ENCODE assay signal across 1 cellular context in genomic region chr3:49802719-49803463, GRCh38.
TF ChIP-seq lines count a peak whose summit lies in the region.

TSS of gene INKA1 (plus strand) at chr3:49803261. CDS start at chr3:49803393, 132 bp downstream.

TF ChIP-seq in HepG2, 621 proteins besides CTCF, POLR2A, EP300 and RAD21 (continued from another document and continues in another):
- TF ChIP-seq HMGXB4 (CRISPR knock-in tag; IDR thresholded peaks at IDR 0.05; ENCODE audit: borderline replicate concordance in 1 of 2, low read depth in 1 of 2), result peak; percentile 94 to 97; a peak in 3 of 4 replicates
- no peak for TF ChIP-seq SMARCE1 (IDR thresholded peaks at IDR 0.05; ENCODE audit: borderline replicate concordance)
- peak; percentile 72 for TF ChIP-seq GATAD2A (CRISPR knock-in tag; IDR thresholded peaks at IDR 0.05)
- peak; percentile 69; the same call in 1 of the 2 replicates for TF ChIP-seq SP4 (CRISPR knock-in tag; IDR thresholded peaks at IDR 0.05)
- TF ChIP-seq DRAP1 (CRISPR knock-in tag; IDR thresholded peaks at IDR 0.05), result peak; percentile 29; the same call in 1 of the 2 replicates
- TF ChIP-seq TMF1 (CRISPR knock-in tag; IDR thresholded peaks at IDR 0.05; ENCODE audit: low read depth), result no peak
- 0 out of 2 replicates have a peak, but pooled peaks have one; percentile 14 for TF ChIP-seq MXD3 (CRISPR knock-in tag; IDR thresholded peaks at IDR 0.05)
- TF ChIP-seq BRCA1 (CRISPR knock-in tag; IDR thresholded peaks at IDR 0.05), result no peak
- TF ChIP-seq ASH2L (IDR thresholded peaks at IDR 0.05; ENCODE audit: insufficient read length, low read depth, low read length), result peak; percentile 55
- peak; percentile 39; the same call in 1 of the 2 replicates for TF ChIP-seq ZNF567 (CRISPR knock-in tag; IDR thresholded peaks at IDR 0.05; ENCODE audit: borderline replicate concordance)
- no peak for TF ChIP-seq MTA3 (CRISPR knock-in tag; IDR thresholded peaks at IDR 0.05)
- TF ChIP-seq ADNP (CRISPR knock-in tag; IDR thresholded peaks at IDR 0.05), result no peak
- TF ChIP-seq ZNF430 (CRISPR knock-in tag; IDR thresholded peaks at IDR 0.05), result peak; percentile 35
- TF ChIP-seq ZFP91 (CRISPR knock-in tag; IDR thresholded peaks at IDR 0.05; ENCODE audit: borderline replicate concordance), result peak; percentile 79; the same call in 1 of the 2 replicates
- TF ChIP-seq TFAP4 (IDR thresholded peaks at IDR 0.05; ENCODE audit: borderline replicate concordance, low read depth), result peak; percentile 54; the same call in 1 of the 2 replicates
- TF ChIP-seq PHB2 (IDR thresholded peaks at IDR 0.05; ENCODE audit: partially characterized antibody), result no peak
- 0 out of 2 replicates have a peak, but pooled peaks have one; percentile 63 for TF ChIP-seq YEATS2 (CRISPR knock-in tag; IDR thresholded peaks at IDR 0.05; ENCODE audit: borderline replicate concordance)
- peak; percentile 14; the same call in 1 of the 2 replicates for TF ChIP-seq ZGPAT (CRISPR knock-in tag; IDR thresholded peaks at IDR 0.05)
- TF ChIP-seq ZNF225 (CRISPR knock-in tag; IDR thresholded peaks at IDR 0.05), result peak; percentile 62; the same call in 1 of the 2 replicates
- TF ChIP-seq IRF2 (CRISPR knock-in tag; IDR thresholded peaks at IDR 0.05), result peak; percentile 83
- peak; percentile 53; the same call in 1 of the 2 replicates for TF ChIP-seq ZNF280B (CRISPR knock-in tag; IDR thresholded peaks at IDR 0.05; ENCODE audit: borderline replicate concordance)
- TF ChIP-seq ZFP1 (CRISPR knock-in tag; IDR thresholded peaks at IDR 0.05), result no peak
- TF ChIP-seq RBFOX2 (IDR thresholded peaks at IDR 0.05; ENCODE audit: low read depth, low read length), result peak; percentile 50; the same call in 1 of the 2 replicates
- TF ChIP-seq NR2F6 (IDR thresholded peaks at IDR 0.05), result no peak; the same call in 1 of the 2 replicates
- TF ChIP-seq NR2F6 (CRISPR knock-in tag; IDR thresholded peaks at IDR 0.05), result peak; percentile 59; the same call in 1 of the 2 replicates
- peak; percentile 56 for TF ChIP-seq GATAD1 (CRISPR knock-in tag; IDR thresholded peaks at IDR 0.05)
- TF ChIP-seq MATR3 (CRISPR knock-in tag; IDR thresholded peaks at IDR 0.05), result no peak
- peak; percentile 64; the same call in 1 of the 2 replicates for TF ChIP-seq ZSCAN9 (CRISPR knock-in tag; IDR thresholded peaks at IDR 0.05; ENCODE audit: borderline replicate concordance)
- no peak for TF ChIP-seq ZNF276 (CRISPR knock-in tag; IDR thresholded peaks at IDR 0.05; ENCODE audit: low read depth)
- no peak for TF ChIP-seq HNF4G (IDR thresholded peaks at IDR 0.05; ENCODE audit: borderline replicate concordance, low read depth, low read length)
- peak; percentile 63; the same call in 1 of the 2 replicates for TF ChIP-seq HNF4G (CRISPR knock-in tag; IDR thresholded peaks at IDR 0.05; ENCODE audit: borderline replicate concordance, low read depth)
- no peak for TF ChIP-seq U2AF2 (IDR thresholded peaks at IDR 0.05; ENCODE audit: low read depth, low read length)
- TF ChIP-seq DDIT3 (CRISPR knock-in tag; IDR thresholded peaks at IDR 0.05), result no peak
- TF ChIP-seq ZNF138 (CRISPR knock-in tag; IDR thresholded peaks at IDR 0.05; ENCODE audit: low read depth), result peak; percentile 9; the same call in 1 of the 2 replicates
- peak; percentile 3; the same call in 1 of the 2 replicates for TF ChIP-seq BORCS8-MEF2B (CRISPR knock-in tag; IDR thresholded peaks at IDR 0.05)
- TF ChIP-seq THRA (CRISPR knock-in tag; IDR thresholded peaks at IDR 0.05; ENCODE audit: borderline replicate concordance), result peak; percentile 43; the same call in 1 of the 2 replicates
- no peak for TF ChIP-seq CCDC6 (CRISPR knock-in tag; IDR thresholded peaks at IDR 0.05)
- TF ChIP-seq TEAD3 (CRISPR knock-in tag; optimal IDR thresholded peaks at IDR 0.05; ENCODE audit: borderline replicate concordance), result peak; percentile 78
- TF ChIP-seq ZNF839 (CRISPR knock-in tag; IDR thresholded peaks at IDR 0.05; ENCODE audit: borderline replicate concordance), result peak; percentile 86; the same call in 1 of the 2 replicates
- peak; percentile 17; the same call in 1 of the 2 replicates for TF ChIP-seq ATF3 (CRISPR knock-in tag; IDR thresholded peaks at IDR 0.05)
- TF ChIP-seq NONO (IDR thresholded peaks at IDR 0.05), result no peak
- peak; percentile 82 for TF ChIP-seq NONO (CRISPR knock-in tag; conservative IDR thresholded peaks at IDR 0.05)
- no peak for TF ChIP-seq PCBP2 (optimal IDR thresholded peaks at IDR 0.05; ENCODE audit: low read depth, low read length, poor library complexity, severe bottlenecking)
- TF ChIP-seq FOSL1 (CRISPR knock-in tag; IDR thresholded peaks at IDR 0.05; ENCODE audit: borderline replicate concordance), result no peak
- TF ChIP-seq SUZ12 (IDR thresholded peaks at IDR 0.05; ENCODE audit: low read depth, low read length), result no peak
- TF ChIP-seq PAWR (CRISPR knock-in tag; IDR thresholded peaks at IDR 0.05; ENCODE audit: borderline replicate concordance), result no peak
- 0 out of 2 replicates have a peak, but pooled peaks have one; percentile 26 for TF ChIP-seq THAP9 (CRISPR knock-in tag; IDR thresholded peaks at IDR 0.05; ENCODE audit: borderline replicate concordance)
- TF ChIP-seq DMAP1 (CRISPR knock-in tag; IDR thresholded peaks at IDR 0.05), result 0 out of 2 replicates have a peak, but pooled peaks have one; percentile 31
- 0 out of 2 replicates have a peak, but pooled peaks have one; percentile 20 for TF ChIP-seq ZBTB21 (CRISPR knock-in tag; IDR thresholded peaks at IDR 0.05)
- TF ChIP-seq ZZZ3 (CRISPR knock-in tag; IDR thresholded peaks at IDR 0.05; ENCODE audit: borderline replicate concordance), result no peak
- TF ChIP-seq AGO2 (optimal IDR thresholded peaks at IDR 0.05; ENCODE audit: low read depth, low read length), result no peak
- TF ChIP-seq ESRRA (CRISPR knock-in tag; IDR thresholded peaks at IDR 0.05; ENCODE audit: low read depth), result 0 out of 2 replicates have a peak, but pooled peaks have one; percentile 6
- TF ChIP-seq NCOA1 (CRISPR knock-in tag; IDR thresholded peaks at IDR 0.05), result no peak
- 0 out of 2 replicates have a peak, but pooled peaks have one; percentile 10 for TF ChIP-seq NCOA2 (CRISPR knock-in tag; IDR thresholded peaks at IDR 0.05)
